In genomic region chr10:65940105-65940504, GRCh38 we compare ENCODE assay signal across 33 cellular contexts.
"Had no signal": no experiment of that assay in that cellular context is flagged by ENCODE, and none has a peak within 500 bp of the region (broad histone marks: within the 10 kb centered on the region; RNA-seq: fewer than 3 reads in every experiment).

No MANE protein-coding gene starts in this region.

- ATAC-seq: naive thymus-derived CD8-positive, alpha-beta T cell; natural killer cell treated with Interleukin-12 subunit alpha and Interleukin-12 subunit beta and Interleukin-15 and Interleukin-18, amount 100 ng/mL, for 72 hours; psoas muscle; right cardiac atrium; sciatic nerve; stimulated activated memory B cell treated with anti-CD40 and anti-IgM and Interleukin-4, amounts not matched to agents 10 μg/mL and 1 μg/mL and 100 μg/mL, for 72 hours; stimulated activated naive CD8-positive, alpha-beta T cell treated with anti-CD3 and anti-CD28 coated beads, Interleukin-15, amount 100 ng/mL, for 72 hours; stimulated activated naive CD8-positive, alpha-beta T cell treated with anti-CD3 and anti-CD28 coated beads, Interleukin-15, Interleukin-2, amounts not matched to agents 100 U/mL and 50 U/mL, for 24 hours; upper lobe of right lung had no signal

- H3K4me3 Mint-ChIP-seq: naive thymus-derived CD8-positive, alpha-beta T cell; natural killer cell treated with Interleukin-12 subunit alpha and Interleukin-12 subunit beta and Interleukin-15 and Interleukin-18, amount 100 ng/mL, for 72 hours; nephron progenitor cell; neural crest cell; stimulated activated memory B cell treated with anti-CD40 and anti-IgM and Interleukin-4, amounts not matched to agents 10 μg/mL and 1 μg/mL and 100 μg/mL, for 72 hours; stimulated activated naive CD8-positive, alpha-beta T cell treated with anti-CD3 and anti-CD28 coated beads, Interleukin-15, amount 100 ng/mL, for 72 hours; type B pancreatic cell had no signal

- H3K4me2 ChIP-seq: smooth muscle cell had no signal

- H3K9me3 Mint-ChIP-seq: nephron progenitor cell; neural crest cell; stimulated activated memory B cell treated with anti-CD40 and anti-IgM and Interleukin-4, amounts not matched to agents 10 μg/mL and 1 μg/mL and 100 μg/mL, for 72 hours; stimulated activated naive CD8-positive, alpha-beta T cell treated with anti-CD3 and anti-CD28 coated beads, Interleukin-15, amount 100 ng/mL, for 72 hours; type B pancreatic cell had no signal

- H3K27ac ChIP-seq: neutrophil, ovary, parathyroid adenoma, psoas muscle, skin epidermis, spleen, suprapubic skin, testis, tibial artery, transverse colon, upper lobe of right lung, uterus had no signal

- DNase-seq: naive thymus-derived CD8-positive, alpha-beta T cell; nephron progenitor cell; nucleus accumbens; ovary; posterior cingulate gyrus; psoas muscle; right cardiac atrium; spleen; stimulated activated CD4-positive, alpha-beta T cell treated with anti-CD3 and anti-CD28 coated beads, Interleukin-12 subunit alpha, Interleukin-12 subunit beta, amount 100 ng/mL, for 4 hours; stimulated activated CD4-positive, alpha-beta T cell treated with anti-CD3 and anti-CD28 coated beads, Interleukin-1b, Interleukin-23, amount 100 ng/mL, for 48 hours; stimulated activated CD4-positive, alpha-beta T cell treated with anti-CD3 and anti-CD28 coated beads, Interleukin-4, amount 100 ng/mL, for 1 hour; stimulated activated CD4-positive, alpha-beta T cell treated with anti-CD3 and anti-CD28 coated beads, Interleukin-4, amount 100 ng/mL, for 4 hours; stimulated activated CD8-positive, alpha-beta memory T cell treated with anti-CD3 and anti-CD28 coated beads, Interleukin-4, amount 100 ng/mL, for 48 hours; stimulated activated naive CD4-positive, alpha-beta T cell; stimulated activated naive CD8-positive, alpha-beta T cell treated with anti-CD3 and anti-CD28 coated beads, Interleukin-15, amount 100 ng/mL, for 72 hours; stimulated activated naive CD8-positive, alpha-beta T cell treated with anti-CD3 and anti-CD28 coated beads, Interleukin-15, Interleukin-2, amounts not matched to agents 100 U/mL and 50 U/mL, for 24 hours; substantia nigra; testis; tibial artery; transverse colon; upper lobe of right lung; uterus had no signal

- H3K4me1 Mint-ChIP-seq: naive thymus-derived CD8-positive, alpha-beta T cell; nephron progenitor cell; neural crest cell; stimulated activated memory B cell treated with anti-CD40 and anti-IgM and Interleukin-4, amounts not matched to agents 10 μg/mL and 1 μg/mL and 100 μg/mL, for 72 hours; stimulated activated naive CD8-positive, alpha-beta T cell treated with anti-CD3 and anti-CD28 coated beads, Interleukin-15, amount 100 ng/mL, for 72 hours had no signal

- H3K27me3 Mint-ChIP-seq: naive thymus-derived CD8-positive, alpha-beta T cell; natural killer cell treated with Interleukin-12 subunit alpha and Interleukin-12 subunit beta and Interleukin-15 and Interleukin-18, amount 100 ng/mL, for 72 hours; progenitor cell of endocrine pancreas; stimulated activated memory B cell treated with anti-CD40 and anti-IgM and Interleukin-4, amounts not matched to agents 10 μg/mL and 1 μg/mL and 100 μg/mL, for 72 hours; stimulated activated naive CD8-positive, alpha-beta T cell treated with anti-CD3 and anti-CD28 coated beads, Interleukin-15, amount 100 ng/mL, for 72 hours had no signal

- H3K79me2 ChIP-seq: parathyroid adenoma had no signal

- H3K4me3 ChIP-seq: ovary, psoas muscle, skin epidermis, smooth muscle cell, spleen, suprapubic skin, testis, tibial artery, transverse colon, upper lobe of right lung, uterus had no signal

- H3K27ac Mint-ChIP-seq: naive thymus-derived CD8-positive, alpha-beta T cell; natural killer cell treated with Interleukin-12 subunit alpha and Interleukin-12 subunit beta and Interleukin-15 and Interleukin-18, amount 100 ng/mL, for 72 hours; nephron progenitor cell; progenitor cell of endocrine pancreas; stimulated activated memory B cell treated with anti-CD40 and anti-IgM and Interleukin-4, amounts not matched to agents 10 μg/mL and 1 μg/mL and 100 μg/mL, for 72 hours; stimulated activated naive CD8-positive, alpha-beta T cell treated with anti-CD3 and anti-CD28 coated beads, Interleukin-15, amount 100 ng/mL, for 72 hours; type B pancreatic cell had no signal

- H3K27me3 ChIP-seq: neutrophil, ovary, spleen, suprapubic skin, testis, tibial artery, transverse colon, upper lobe of right lung, uterus had no signal

- H3K9me3 ChIP-seq: neutrophil, ovary, psoas muscle, spleen, suprapubic skin, testis, tibial artery, transverse colon, upper lobe of right lung, uterus had no signal

- H3K36me3 Mint-ChIP-seq: naive thymus-derived CD8-positive, alpha-beta T cell; natural killer cell treated with Interleukin-12 subunit alpha and Interleukin-12 subunit beta and Interleukin-15 and Interleukin-18, amount 100 ng/mL, for 72 hours; stimulated activated memory B cell treated with anti-CD40 and anti-IgM and Interleukin-4, amounts not matched to agents 10 μg/mL and 1 μg/mL and 100 μg/mL, for 72 hours; type B pancreatic cell had no signal

- H3K4me1 ChIP-seq: parathyroid adenoma, psoas muscle, spleen, suprapubic skin, testis, tibial artery, transverse colon, upper lobe of right lung, uterus had no signal

- H3K36me3 ChIP-seq: neutrophil, ovary, spleen, suprapubic skin, tibial artery, transverse colon, upper lobe of right lung, uterus had no signal

- H2AFZ ChIP-seq: parathyroid adenoma had no signal
